Comparison of ENCODE assay signal across 17 cellular contexts in genomic region chr14:95226801-95227200, GRCh38.
DNase-seq lines count a peak whose midpoint lies in the region; TF ChIP-seq lines count a peak whose summit lies in the region.
"Had no signal": no experiment of that assay in that cellular context is flagged by ENCODE, and none has a peak within 500 bp of the region (broad histone marks: within the 10 kb centered on the region; RNA-seq: fewer than 3 reads in every experiment).

No MANE protein-coding gene starts in this region.

- peaks cover 14% of the 10 kb centered on the region; the same call in 1 of the 2 replicates for H3K36me3 ChIP-seq in Karpas-422 (ENCODE audit: insufficient read depth, low read length)
- H3K36me3 ChIP-seq in trophoblast cell (ENCODE audit: control insufficient read depth in 1 of 2, insufficient read depth in 2 of 2, low read length in 2 of 2): no peaks in the 10 kb centered on the region

- H3K4ac ChIP-seq in trophoblast cell (ENCODE audit: low read depth, low read length): no peak overlapping the region

- H4K20me1 ChIP-seq in Karpas-422 (ENCODE audit: insufficient read depth, low read depth, low read length): no peaks in the 10 kb centered on the region

- H2AFZ ChIP-seq in Karpas-422 (ENCODE audit: low read length) (no peak overlapping the region), trophoblast cell (ENCODE audit: insufficient read depth, low read length, poor library complexity) (no peak overlapping the region)
- H2AFZ ChIP-seq: hepatocyte had no signal

- H3K4me3 ChIP-seq in Karpas-422 (ENCODE audit: low read length): no peak overlapping the region
- no peak overlapping the region for H3K4me3 ChIP-seq in trophoblast cell (ENCODE audit: low read depth, low read length)
- H3K4me3 ChIP-seq: hepatocyte had no signal

- H3K79me2 ChIP-seq in Karpas-422 (ENCODE audit: low read length): peaks cover 8% of the 10 kb centered on the region
- H3K79me2 ChIP-seq in trophoblast cell (ENCODE audit: control insufficient read depth, insufficient read depth, low read length, poor library complexity): no peaks in the 10 kb centered on the region
- H3K79me2 ChIP-seq: hepatocyte had no signal

- peak overlapping the region; percentile 4 for H3K4me3 Mint-ChIP-seq in chondrocyte (ENCODE audit: unreplicated experiment)

- H2BK12ac ChIP-seq in trophoblast cell (ENCODE audit: low read length): peak overlapping the region; percentile 16

- H3K27ac Mint-ChIP-seq in chondrocyte (ENCODE audit: unreplicated experiment): peak overlapping the region; percentile 93

- no peaks in the 10 kb centered on the region for H3K9me2 ChIP-seq in Karpas-422 (replicated peaks; ENCODE audit: insufficient read depth, low read length)

- H4K91ac ChIP-seq in trophoblast cell (ENCODE audit: low read depth, low read length): no peak overlapping the region

- no CpG with 5 or more reads among the region's 8 CpGs for WGBS in trophoblast cell (ENCODE audit: extremely low coverage, insufficient coverage, insufficient read length)

- H4K8ac ChIP-seq in trophoblast cell (ENCODE audit: low read depth, low read length): no peak overlapping the region

- peaks cover 8% of the 10 kb centered on the region for H3K79me1 ChIP-seq in trophoblast cell (ENCODE audit: low read length)

- H3K4me1 Mint-ChIP-seq in chondrocyte (ENCODE audit: low read depth): peaks cover 59% of the 10 kb centered on the region

- H4K12ac ChIP-seq in trophoblast cell (ENCODE audit: low read depth, low read length): no peak overlapping the region

- H3K9ac ChIP-seq in Karpas-422 (ENCODE audit: low read length) (peak overlapping the region; percentile 10; the same call in 1 of the 2 replicates), trophoblast cell (ENCODE audit: low read length) (no peak overlapping the region)
- H3K9ac ChIP-seq: KMS-11 had no signal

- no peak overlapping the region for H3K23ac ChIP-seq in trophoblast cell (ENCODE audit: low read length)

- no peak overlapping the region for H2BK5ac ChIP-seq in trophoblast cell (ENCODE audit: low read depth, low read length, poor library complexity)

- H3K27me3 Mint-ChIP-seq in chondrocyte (ENCODE audit: low read depth): no peaks in the 10 kb centered on the region

- H3K27ac ChIP-seq in Karpas-422 (ENCODE audit: low read length) (peak overlapping the region; percentile 97), trophoblast cell (ENCODE audit: low read depth, low read length) (no peak overlapping the region)
- H3K27ac ChIP-seq: hepatocyte, KMS-11 had no signal

- no peak for TF ChIP-seq CTCF in chondrocyte (IDR thresholded peaks at IDR 0.05)

- H3K9me3 Mint-ChIP-seq in chondrocyte (ENCODE audit: low read depth): peaks cover 3% of the 10 kb centered on the region

- no peak overlapping the region for H3K14ac ChIP-seq in trophoblast cell (ENCODE audit: low read length)

- H3K4me2 ChIP-seq in Karpas-422 (ENCODE audit: low read depth, low read length, poor library complexity, severe bottlenecking) (no peak overlapping the region), trophoblast cell (ENCODE audit: low read length) (no peak overlapping the region)
- H3K4me2 ChIP-seq: KMS-11 had no signal

- no peaks in the 10 kb centered on the region for H3K27me3 ChIP-seq in Karpas-422 (ENCODE audit: low read length)
- H3K27me3 ChIP-seq in trophoblast cell (ENCODE audit: insufficient read depth, low read length): no peaks in the 10 kb centered on the region
- H3K27me3 ChIP-seq: hepatocyte had no signal

- no peak overlapping the region for H2AK5ac ChIP-seq in trophoblast cell (ENCODE audit: low read length)

- no peak overlapping the region for H3K18ac ChIP-seq in trophoblast cell (ENCODE audit: low read length)

- H3K4me1 ChIP-seq in Karpas-422 (ENCODE audit: low read length): peaks cover 69% of the 10 kb centered on the region
- peaks cover 16 to 18% of the 10 kb centered on the region in 2 experiments for H3K4me1 ChIP-seq in trophoblast cell (ENCODE audit: control insufficient read depth in 1 of 2, insufficient read depth in 2 of 2, low read length in 2 of 2)

- H3K9me3 ChIP-seq in Karpas-422 (ENCODE audit: low read length): no peaks in the 10 kb centered on the region
- no peaks in the 10 kb centered on the region for H3K9me3 ChIP-seq in trophoblast cell (ENCODE audit: insufficient read depth, low read depth, low read length)

- no peak overlapping the region for H2BK120ac ChIP-seq in trophoblast cell (ENCODE audit: insufficient read depth, low read length, poor library complexity)

- H3K36me3 Mint-ChIP-seq in chondrocyte (ENCODE audit: low read depth): no peaks in the 10 kb centered on the region

- DNase-seq in D341Med (ENCODE audit: low spot score) (peak; percentile 71), Karpas-422 (no peak), chondrocyte (ENCODE audit: low spot score) (no peak), trophoblast cell (no peak), HuH-7.5 (ENCODE audit: low spot score) (no peak), NCI-H187 (lab: John Stamatoyannopoulos, UW) (no peak), HT-29 (ENCODE audit: low spot score) (no peak), NCI-H146 treated with DMSO at 0.1 percent for 48 hours (lab: John Stamatoyannopoulos, UW; ENCODE audit: unreplicated experiment) (no peak)
- DNase-seq: activated CD4-positive, CD25-positive, alpha-beta regulatory T cell treated with anti-CD3 and anti-CD28 coated beads, Interleukin-2, amount 50 U/mL, for 72 hours; activated CD8-positive, alpha-beta memory T cell treated with anti-CD3 and anti-CD28 coated beads, Interleukin-2, amount 50 U/mL, for 4 hours; activated naive CD4-positive, alpha-beta T cell treated with Interleukin-2 at 50 U/mL for 16 hours; DND-41; effector CD8-positive, alpha-beta T cell; left colon; NCI-H146 had no signal
